1 cellular context compared by ENCODE assay signal in the genomic region with DNA sequence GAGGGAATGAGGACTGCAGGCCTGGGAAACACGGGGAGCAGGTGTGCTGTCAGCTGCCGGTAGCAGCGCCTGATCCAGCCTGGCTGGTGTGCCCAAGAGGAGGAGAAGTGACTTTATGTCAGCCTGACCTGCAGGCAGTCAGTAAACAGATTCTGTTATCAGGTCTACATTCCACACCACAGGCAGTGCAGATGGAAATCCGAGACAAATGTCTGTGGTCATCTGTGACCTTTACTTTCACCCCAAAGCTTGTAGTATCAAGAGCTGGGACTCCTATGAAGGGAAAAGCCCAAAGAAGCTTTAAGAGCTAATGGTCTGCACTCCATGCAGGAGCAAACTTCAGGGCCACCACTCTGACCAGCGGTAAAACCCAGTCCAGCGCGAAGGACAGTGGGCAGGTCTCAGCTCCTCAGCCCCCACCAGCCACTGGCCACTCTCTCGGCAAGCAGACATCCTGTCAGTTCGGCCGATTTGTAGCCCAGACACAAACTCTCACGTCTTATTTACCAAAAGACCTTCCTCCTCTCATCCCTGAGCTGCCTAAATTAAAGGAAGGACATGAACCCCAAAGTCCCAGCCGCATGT.
A peak's percentile ranks its signal among the peaks of the same experiment; 100 is the strongest.
TF ChIP-seq lines count a peak whose summit lies in the region.

No MANE protein-coding gene starts in this region.

TF ChIP-seq in K562, 482 proteins besides CTCF, POLR2A, EP300 and RAD21 (continued from another document and continues in another):
- TF ChIP-seq, protein P1, sequence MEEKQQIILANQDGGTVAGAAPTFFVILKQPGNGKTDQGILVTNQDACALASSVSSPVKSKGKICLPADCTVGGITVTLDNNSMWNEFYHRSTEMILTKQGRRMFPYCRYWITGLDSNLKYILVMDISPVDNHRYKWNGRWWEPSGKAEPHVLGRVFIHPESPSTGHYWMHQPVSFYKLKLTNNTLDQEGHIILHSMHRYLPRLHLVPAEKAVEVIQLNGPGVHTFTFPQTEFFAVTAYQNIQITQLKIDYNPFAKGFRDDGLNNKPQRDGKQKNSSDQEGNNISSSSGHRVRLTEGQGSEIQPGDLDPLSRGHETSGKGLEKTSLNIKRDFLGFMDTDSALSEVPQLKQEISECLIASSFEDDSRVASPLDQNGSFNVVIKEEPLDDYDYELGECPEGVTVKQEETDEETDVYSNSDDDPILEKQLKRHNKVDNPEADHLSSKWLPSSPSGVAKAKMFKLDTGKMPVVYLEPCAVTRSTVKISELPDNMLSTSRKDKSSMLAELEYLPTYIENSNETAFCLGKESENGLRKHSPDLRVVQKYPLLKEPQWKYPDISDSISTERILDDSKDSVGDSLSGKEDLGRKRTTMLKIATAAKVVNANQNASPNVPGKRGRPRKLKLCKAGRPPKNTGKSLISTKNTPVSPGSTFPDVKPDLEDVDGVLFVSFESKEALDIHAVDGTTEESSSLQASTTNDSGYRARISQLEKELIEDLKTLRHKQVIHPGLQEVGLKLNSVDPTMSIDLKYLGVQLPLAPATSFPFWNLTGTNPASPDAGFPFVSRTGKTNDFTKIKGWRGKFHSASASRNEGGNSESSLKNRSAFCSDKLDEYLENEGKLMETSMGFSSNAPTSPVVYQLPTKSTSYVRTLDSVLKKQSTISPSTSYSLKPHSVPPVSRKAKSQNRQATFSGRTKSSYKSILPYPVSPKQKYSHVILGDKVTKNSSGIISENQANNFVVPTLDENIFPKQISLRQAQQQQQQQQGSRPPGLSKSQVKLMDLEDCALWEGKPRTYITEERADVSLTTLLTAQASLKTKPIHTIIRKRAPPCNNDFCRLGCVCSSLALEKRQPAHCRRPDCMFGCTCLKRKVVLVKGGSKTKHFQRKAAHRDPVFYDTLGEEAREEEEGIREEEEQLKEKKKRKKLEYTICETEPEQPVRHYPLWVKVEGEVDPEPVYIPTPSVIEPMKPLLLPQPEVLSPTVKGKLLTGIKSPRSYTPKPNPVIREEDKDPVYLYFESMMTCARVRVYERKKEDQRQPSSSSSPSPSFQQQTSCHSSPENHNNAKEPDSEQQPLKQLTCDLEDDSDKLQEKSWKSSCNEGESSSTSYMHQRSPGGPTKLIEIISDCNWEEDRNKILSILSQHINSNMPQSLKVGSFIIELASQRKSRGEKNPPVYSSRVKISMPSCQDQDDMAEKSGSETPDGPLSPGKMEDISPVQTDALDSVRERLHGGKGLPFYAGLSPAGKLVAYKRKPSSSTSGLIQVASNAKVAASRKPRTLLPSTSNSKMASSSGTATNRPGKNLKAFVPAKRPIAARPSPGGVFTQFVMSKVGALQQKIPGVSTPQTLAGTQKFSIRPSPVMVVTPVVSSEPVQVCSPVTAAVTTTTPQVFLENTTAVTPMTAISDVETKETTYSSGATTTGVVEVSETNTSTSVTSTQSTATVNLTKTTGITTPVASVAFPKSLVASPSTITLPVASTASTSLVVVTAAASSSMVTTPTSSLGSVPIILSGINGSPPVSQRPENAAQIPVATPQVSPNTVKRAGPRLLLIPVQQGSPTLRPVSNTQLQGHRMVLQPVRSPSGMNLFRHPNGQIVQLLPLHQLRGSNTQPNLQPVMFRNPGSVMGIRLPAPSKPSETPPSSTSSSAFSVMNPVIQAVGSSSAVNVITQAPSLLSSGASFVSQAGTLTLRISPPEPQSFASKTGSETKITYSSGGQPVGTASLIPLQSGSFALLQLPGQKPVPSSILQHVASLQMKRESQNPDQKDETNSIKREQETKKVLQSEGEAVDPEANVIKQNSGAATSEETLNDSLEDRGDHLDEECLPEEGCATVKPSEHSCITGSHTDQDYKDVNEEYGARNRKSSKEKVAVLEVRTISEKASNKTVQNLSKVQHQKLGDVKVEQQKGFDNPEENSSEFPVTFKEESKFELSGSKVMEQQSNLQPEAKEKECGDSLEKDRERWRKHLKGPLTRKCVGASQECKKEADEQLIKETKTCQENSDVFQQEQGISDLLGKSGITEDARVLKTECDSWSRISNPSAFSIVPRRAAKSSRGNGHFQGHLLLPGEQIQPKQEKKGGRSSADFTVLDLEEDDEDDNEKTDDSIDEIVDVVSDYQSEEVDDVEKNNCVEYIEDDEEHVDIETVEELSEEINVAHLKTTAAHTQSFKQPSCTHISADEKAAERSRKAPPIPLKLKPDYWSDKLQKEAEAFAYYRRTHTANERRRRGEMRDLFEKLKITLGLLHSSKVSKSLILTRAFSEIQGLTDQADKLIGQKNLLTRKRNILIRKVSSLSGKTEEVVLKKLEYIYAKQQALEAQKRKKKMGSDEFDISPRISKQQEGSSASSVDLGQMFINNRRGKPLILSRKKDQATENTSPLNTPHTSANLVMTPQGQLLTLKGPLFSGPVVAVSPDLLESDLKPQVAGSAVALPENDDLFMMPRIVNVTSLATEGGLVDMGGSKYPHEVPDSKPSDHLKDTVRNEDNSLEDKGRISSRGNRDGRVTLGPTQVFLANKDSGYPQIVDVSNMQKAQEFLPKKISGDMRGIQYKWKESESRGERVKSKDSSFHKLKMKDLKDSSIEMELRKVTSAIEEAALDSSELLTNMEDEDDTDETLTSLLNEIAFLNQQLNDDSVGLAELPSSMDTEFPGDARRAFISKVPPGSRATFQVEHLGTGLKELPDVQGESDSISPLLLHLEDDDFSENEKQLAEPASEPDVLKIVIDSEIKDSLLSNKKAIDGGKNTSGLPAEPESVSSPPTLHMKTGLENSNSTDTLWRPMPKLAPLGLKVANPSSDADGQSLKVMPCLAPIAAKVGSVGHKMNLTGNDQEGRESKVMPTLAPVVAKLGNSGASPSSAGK (IDR thresholded peaks at IDR 0.05) = no peak
- TF ChIP-seq ZNF77 (CRISPR knock-in tag; IDR thresholded peaks at IDR 0.05) = no peak
- no peak for TF ChIP-seq KDM5B (IDR thresholded peaks at IDR 0.05; ENCODE audit: insufficient replicate concordance, low read depth, low read length)
- no peak for TF ChIP-seq BRD9 (IDR thresholded peaks at IDR 0.05; ENCODE audit: low read depth, partially characterized antibody)
- TF ChIP-seq, protein P2, sequence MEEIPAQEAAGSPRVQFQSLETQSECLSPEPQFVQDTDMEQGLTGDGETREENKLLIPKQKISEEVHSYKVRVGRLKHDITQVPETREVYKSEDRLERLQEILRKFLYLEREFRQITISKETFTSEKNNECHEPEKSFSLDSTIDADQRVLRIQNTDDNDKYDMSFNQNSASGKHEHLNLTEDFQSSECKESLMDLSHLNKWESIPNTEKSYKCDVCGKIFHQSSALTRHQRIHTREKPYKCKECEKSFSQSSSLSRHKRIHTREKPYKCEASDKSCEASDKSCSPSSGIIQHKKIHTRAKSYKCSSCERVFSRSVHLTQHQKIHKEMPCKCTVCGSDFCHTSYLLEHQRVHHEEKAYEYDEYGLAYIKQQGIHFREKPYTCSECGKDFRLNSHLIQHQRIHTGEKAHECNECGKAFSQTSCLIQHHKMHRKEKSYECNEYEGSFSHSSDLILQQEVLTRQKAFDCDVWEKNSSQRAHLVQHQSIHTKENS (CRISPR knock-in tag; IDR thresholded peaks at IDR 0.05) = no peak
- TF ChIP-seq PCBP1 (IDR thresholded peaks at IDR 0.05; ENCODE audit: low read depth, low read length, poor library complexity, severe bottlenecking) = no peak
- no peak for TF ChIP-seq EP400 (IDR thresholded peaks at IDR 0.05)
- TF ChIP-seq, protein P3, sequence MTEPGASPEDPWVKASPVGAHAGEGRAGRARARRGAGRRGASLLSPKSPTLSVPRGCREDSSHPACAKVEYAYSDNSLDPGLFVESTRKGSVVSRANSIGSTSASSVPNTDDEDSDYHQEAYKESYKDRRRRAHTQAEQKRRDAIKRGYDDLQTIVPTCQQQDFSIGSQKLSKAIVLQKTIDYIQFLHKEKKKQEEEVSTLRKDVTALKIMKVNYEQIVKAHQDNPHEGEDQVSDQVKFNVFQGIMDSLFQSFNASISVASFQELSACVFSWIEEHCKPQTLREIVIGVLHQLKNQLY (CRISPR knock-in tag; conservative IDR thresholded peaks at IDR 0.05) = no peak
- 0 out of 2 replicates have a peak, but pooled peaks have one; percentile 15 for TF ChIP-seq HIVEP1 (CRISPR knock-in tag; IDR thresholded peaks at IDR 0.05)
- no peak for TF ChIP-seq ATF1 (CRISPR knock-in tag; IDR thresholded peaks at IDR 0.05)
- no peak for TF ChIP-seq ATF1 (tag; IDR thresholded peaks at IDR 0.05)
- no peak for TF ChIP-seq TGIF2 (CRISPR knock-in tag; IDR thresholded peaks at IDR 0.05)
- TF ChIP-seq, protein P4, sequence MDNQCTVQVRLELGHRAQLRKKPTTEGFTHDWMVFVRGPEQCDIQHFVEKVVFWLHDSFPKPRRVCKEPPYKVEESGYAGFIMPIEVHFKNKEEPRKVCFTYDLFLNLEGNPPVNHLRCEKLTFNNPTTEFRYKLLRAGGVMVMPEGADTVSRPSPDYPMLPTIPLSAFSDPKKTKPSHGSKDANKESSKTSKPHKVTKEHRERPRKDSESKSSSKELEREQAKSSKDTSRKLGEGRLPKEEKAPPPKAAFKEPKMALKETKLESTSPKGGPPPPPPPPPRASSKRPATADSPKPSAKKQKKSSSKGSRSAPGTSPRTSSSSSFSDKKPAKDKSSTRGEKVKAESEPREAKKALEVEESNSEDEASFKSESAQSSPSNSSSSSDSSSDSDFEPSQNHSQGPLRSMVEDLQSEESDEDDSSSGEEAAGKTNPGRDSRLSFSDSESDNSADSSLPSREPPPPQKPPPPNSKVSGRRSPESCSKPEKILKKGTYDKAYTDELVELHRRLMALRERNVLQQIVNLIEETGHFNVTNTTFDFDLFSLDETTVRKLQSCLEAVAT (IDR thresholded peaks at IDR 0.05) = peak in 1 of 2 experiments; percentile 70; a peak in 1 of 4 replicates
- 0 out of 2 replicates have a peak, but pooled peaks have one; percentile 40 for TF ChIP-seq MYC (IDR thresholded peaks at IDR 0.05; ENCODE audit: low read depth, low read length)
- no peak for TF ChIP-seq MYC (CRISPR knock-in tag; IDR thresholded peaks at IDR 0.05; ENCODE audit: borderline replicate concordance, low read depth)
- TF ChIP-seq ZEB2 (IDR thresholded peaks at IDR 0.05) = no peak
- no peak for TF ChIP-seq SLC30A9 (CRISPR knock-in tag; IDR thresholded peaks at IDR 0.05)
- TF ChIP-seq SIX5 (IDR thresholded peaks at IDR 0.05; ENCODE audit: borderline replicate concordance in 1 of 2, insufficient read depth in 1 of 2, low read depth in 1 of 2, low read length in 2 of 2) = no peak
- TF ChIP-seq ZNF146 (CRISPR knock-in tag; IDR thresholded peaks at IDR 0.05; ENCODE audit: unreplicated experiment) = no peak
- peak; percentile 47; the same call in 1 of the 2 replicates for TF ChIP-seq NBN (IDR thresholded peaks at IDR 0.05; ENCODE audit: low read depth)
- peak; percentile 81 for TF ChIP-seq SOX6 (IDR thresholded peaks at IDR 0.05)
- no peak for TF ChIP-seq ZNF445 (CRISPR knock-in tag; IDR thresholded peaks at IDR 0.05; ENCODE audit: low read depth)
- TF ChIP-seq CBX1 (IDR thresholded peaks at IDR 0.05; ENCODE audit: low read depth) = no peak
- TF ChIP-seq OTX1 (CRISPR knock-in tag; IDR thresholded peaks at IDR 0.05) = no peak
- no peak for TF ChIP-seq KAT2B (IDR thresholded peaks at IDR 0.05; ENCODE audit: low read depth, low read length)
- TF ChIP-seq RBM25 (IDR thresholded peaks at IDR 0.05; ENCODE audit: low read depth, low read length, severe bottlenecking) = no peak
- TF ChIP-seq ILK (tag; IDR thresholded peaks at IDR 0.05; ENCODE audit: borderline replicate concordance, low read depth) = no peak
- TF ChIP-seq, protein P5, sequence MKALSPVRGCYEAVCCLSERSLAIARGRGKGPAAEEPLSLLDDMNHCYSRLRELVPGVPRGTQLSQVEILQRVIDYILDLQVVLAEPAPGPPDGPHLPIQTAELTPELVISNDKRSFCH (CRISPR knock-in tag; IDR thresholded peaks at IDR 0.05) = no peak
- TF ChIP-seq, protein P5 (tag; IDR thresholded peaks at IDR 0.05) = peak; percentile 93
- no peak for TF ChIP-seq MTA1 (IDR thresholded peaks at IDR 0.05; ENCODE audit: borderline replicate concordance)
- TF ChIP-seq, protein P6, sequence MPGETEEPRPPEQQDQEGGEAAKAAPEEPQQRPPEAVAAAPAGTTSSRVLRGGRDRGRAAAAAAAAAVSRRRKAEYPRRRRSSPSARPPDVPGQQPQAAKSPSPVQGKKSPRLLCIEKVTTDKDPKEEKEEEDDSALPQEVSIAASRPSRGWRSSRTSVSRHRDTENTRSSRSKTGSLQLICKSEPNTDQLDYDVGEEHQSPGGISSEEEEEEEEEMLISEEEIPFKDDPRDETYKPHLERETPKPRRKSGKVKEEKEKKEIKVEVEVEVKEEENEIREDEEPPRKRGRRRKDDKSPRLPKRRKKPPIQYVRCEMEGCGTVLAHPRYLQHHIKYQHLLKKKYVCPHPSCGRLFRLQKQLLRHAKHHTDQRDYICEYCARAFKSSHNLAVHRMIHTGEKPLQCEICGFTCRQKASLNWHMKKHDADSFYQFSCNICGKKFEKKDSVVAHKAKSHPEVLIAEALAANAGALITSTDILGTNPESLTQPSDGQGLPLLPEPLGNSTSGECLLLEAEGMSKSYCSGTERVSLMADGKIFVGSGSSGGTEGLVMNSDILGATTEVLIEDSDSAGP (CRISPR knock-in tag; IDR thresholded peaks at IDR 0.05) = no peak
- TF ChIP-seq NRF1 (conservative IDR thresholded peaks at IDR 0.05 in 1 of 2, IDR thresholded peaks at IDR 0.05 in 1 of 2) = peak in 1 of 2 experiments; percentile 38; a peak in 2 of 4 replicates
- TF ChIP-seq GATA2 (CRISPR knock-in tag; IDR thresholded peaks at IDR 0.05) = peak; percentile 72
- TF ChIP-seq MAFK (IDR thresholded peaks at IDR 0.05; ENCODE audit: low read length) = no peak
- no peak for TF ChIP-seq NFATC3 (IDR thresholded peaks at IDR 0.05)
- TF ChIP-seq TEAD4 (IDR thresholded peaks at IDR 0.05; ENCODE audit: low read length) = peak; percentile 93
- no peak for TF ChIP-seq TEAD4 (CRISPR knock-in tag; IDR thresholded peaks at IDR 0.05; ENCODE audit: borderline replicate concordance)
- TF ChIP-seq POLR2G (IDR thresholded peaks at IDR 0.05; ENCODE audit: low read depth, low read length) = no peak
- 0 out of 2 replicates have a peak, but pooled peaks have one; percentile 53 for TF ChIP-seq ZNF644 (tag; IDR thresholded peaks at IDR 0.05; ENCODE audit: low read depth)
- TF ChIP-seq GABPA (tag; conservative IDR thresholded peaks at IDR 0.05; ENCODE audit: low read depth) = no peak
- TF ChIP-seq NONO (IDR thresholded peaks at IDR 0.05; ENCODE audit: low read depth in 2 of 2, low read length in 1 of 2) = no peak
- peak; percentile 47 for TF ChIP-seq MEIS2 (IDR thresholded peaks at IDR 0.05; ENCODE audit: partially characterized antibody)
- TF ChIP-seq TAL1 (IDR thresholded peaks at IDR 0.05) = peak; percentile 73
- no peak for TF ChIP-seq HDAC3 (IDR thresholded peaks at IDR 0.05; ENCODE audit: borderline replicate concordance, partially characterized antibody)
- no peak for TF ChIP-seq POLR2B (IDR thresholded peaks at IDR 0.05; ENCODE audit: low read depth, partially characterized antibody)
- TF ChIP-seq FUS (optimal IDR thresholded peaks at IDR 0.05; ENCODE audit: low read depth, low read length) = no peak
- peak; percentile 52; the same call in 1 of the 2 replicates for TF ChIP-seq SMARCA4 (IDR thresholded peaks at IDR 0.05)
- TF ChIP-seq, protein P7, sequence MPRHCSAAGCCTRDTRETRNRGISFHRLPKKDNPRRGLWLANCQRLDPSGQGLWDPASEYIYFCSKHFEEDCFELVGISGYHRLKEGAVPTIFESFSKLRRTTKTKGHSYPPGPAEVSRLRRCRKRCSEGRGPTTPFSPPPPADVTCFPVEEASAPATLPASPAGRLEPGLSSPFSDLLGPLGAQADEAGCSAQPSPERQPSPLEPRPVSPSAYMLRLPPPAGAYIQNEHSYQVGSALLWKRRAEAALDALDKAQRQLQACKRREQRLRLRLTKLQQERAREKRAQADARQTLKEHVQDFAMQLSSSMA (CRISPR knock-in tag; IDR thresholded peaks at IDR 0.05) = no peak
- no peak for TF ChIP-seq RNF2 (IDR thresholded peaks at IDR 0.05)
- no peak for TF ChIP-seq STAT5B (CRISPR knock-in tag; IDR thresholded peaks at IDR 0.05)
- TF ChIP-seq CBFA2T2 (conservative IDR thresholded peaks at IDR 0.05) = peak; percentile 85
- peak; percentile 54; the same call in 1 of the 2 replicates for TF ChIP-seq MTA2 (IDR thresholded peaks at IDR 0.05; ENCODE audit: low read depth)
